ENCODE assay signal across 10 cellular contexts in genomic region chr2:28544915-28545589, GRCh38. TPM values are rescaled to one million over a fixed set of nuclear protein-coding genes. Genes with fewer than 3 reads are reported as not detected.
DNase-seq lines count a peak whose midpoint lies in the region; ATAC-seq and TF ChIP-seq lines count a peak whose summit lies in the region.
"Had no signal": no experiment of that assay in that cellular context is flagged by ENCODE, and none has a peak within 500 bp of the region (broad histone marks: within the 10 kb centered on the region; RNA-seq: fewer than 3 reads in every experiment).

No MANE protein-coding gene starts in this region.

- ATAC-seq in left lobe of liver (no peak), GM21576 (IDR thresholded peaks at IDR 0.05; ENCODE audit: unreplicated experiment) (no peak)

- H3K9me3 Mint-ChIP-seq in CD4-positive, alpha-beta memory T cell = no peaks in the 10 kb centered on the region
- H3K9me3 Mint-ChIP-seq in activated naive CD8-positive, alpha-beta T cell treated with anti-CD3 and anti-CD28 coated beads for 36 hours = no peaks in the 10 kb centered on the region

- H3K27me3 ChIP-seq in CD4-positive, alpha-beta memory T cell (ENCODE audit: insufficient read depth, low read length) = no peaks in the 10 kb centered on the region
- H3K27me3 ChIP-seq in MM.1S (replicated peaks; ENCODE audit: insufficient read depth, low read length) = no peaks in the 10 kb centered on the region
- H3K27me3 ChIP-seq in mucosa of rectum (ENCODE audit: control insufficient read depth in 2 of 2, insufficient read depth in 2 of 2, low read length in 2 of 2) = no peaks in the 10 kb centered on the region

- peaks cover 16 to 51% (median 27%) of the 10 kb centered on the region in 4 donors for H3K4me1 Mint-ChIP-seq in CD4-positive, alpha-beta memory T cell
- H3K4me1 Mint-ChIP-seq in activated naive CD8-positive, alpha-beta T cell treated with anti-CD3 and anti-CD28 coated beads for 36 hours = peaks cover 22% of the 10 kb centered on the region

- peaks cover 37% of the 10 kb centered on the region for H3K4me1 ChIP-seq in CD4-positive, alpha-beta memory T cell (ENCODE audit: insufficient read depth, low read length)
- H3K4me1 ChIP-seq in MM.1S (ENCODE audit: low read length) (peaks cover 20% of the 10 kb centered on the region), mucosa of rectum (ENCODE audit: control insufficient read depth in 2 of 2, insufficient read depth in 2 of 2, low read length in 2 of 2) (peaks cover 24 to 35% of the 10 kb centered on the region in 2 donors)

- no peak for TF ChIP-seq CTCF in MM.1S (IDR thresholded peaks at IDR 0.05; ENCODE audit: low read length)

- H3K9ac ChIP-seq in MM.1S (ENCODE audit: low read length) (peak overlapping the region; percentile 75), mucosa of rectum (ENCODE audit: low read depth in 1 of 2, low read length in 2 of 2) (peak overlapping the region; percentile 5 to 60)

- no peaks in the 10 kb centered on the region for H3K36me3 ChIP-seq in CD4-positive, alpha-beta memory T cell (ENCODE audit: insufficient read depth, low read length)
- no peaks in the 10 kb centered on the region for H3K36me3 ChIP-seq in MM.1S (replicated peaks; ENCODE audit: insufficient read depth, low read length)
- H3K36me3 ChIP-seq in mucosa of rectum (ENCODE audit: control insufficient read depth in 2 of 2, insufficient read depth in 2 of 2, low read length in 2 of 2) = no peaks in the 10 kb centered on the region
- H3K36me3 ChIP-seq: WERI-Rb-1 had no signal

- peak overlapping the region; percentile 82 for H3K4me2 ChIP-seq in MM.1S (ENCODE audit: low read depth, low read length)

- peaks cover 25% of the 10 kb centered on the region for H3F3A ChIP-seq in MM.1S (ENCODE audit: insufficient read depth, low read length)

- DNase-seq in CD4-positive, alpha-beta memory T cell = peak; percentile 21 to 62 (median 53)
- DNase-seq in MM.1S (peak; percentile 85), AG08396 (ENCODE audit: low spot score) (no peak), left lobe of liver (ENCODE audit: low spot score) (no peak), medulla oblongata (ENCODE audit: extremely low spot score) (no peak)
- DNase-seq in activated naive CD8-positive, alpha-beta T cell treated with anti-CD3 and anti-CD28 coated beads for 36 hours = peak; percentile 19
- DNase-seq: NCI-H524, WERI-Rb-1 had no signal

- H3K27ac ChIP-seq in CD4-positive, alpha-beta memory T cell (ENCODE audit: low read depth, low read length) = peak overlapping the region; percentile 38
- H3K27ac ChIP-seq in MM.1S (ENCODE audit: low read length) (peak overlapping the region; percentile 98), mucosa of rectum (ENCODE audit: low read depth in 2 of 2, low read length in 2 of 2) (peak overlapping the region; percentile 80 to 82)
- H3K27ac ChIP-seq: WERI-Rb-1 had no signal

- POLR2A ChIA-PET in CD4-positive, alpha-beta memory T cell (lab: Charles Lee; ENCODE audit: partially characterized antibody) = interaction anchor here (0.8 kb wide), 1 partner anchor 10 kb away, joined by 3 read pairs; no protein-coding TSS in a partner anchor

- H3K4me3 ChIP-seq in CD4-positive, alpha-beta memory T cell (ENCODE audit: low read length in 2 of 2) = no peak overlapping the region
- H3K4me3 ChIP-seq in MM.1S (ENCODE audit: low read length) (peak overlapping the region; percentile 59), mucosa of rectum (ENCODE audit: low read length in 2 of 2) (peak overlapping the region; percentile 29 to 48)

- H2AFZ ChIP-seq in MM.1S (ENCODE audit: low read length) = peak overlapping the region; percentile 59

- CTCF ChIA-PET in CD4-positive, alpha-beta memory T cell (lab: Charles Lee; ENCODE audit: partially characterized antibody) = interaction anchor here (1.2 kb wide), 1 partner anchor 22 kb away, joined by 4 read pairs; no protein-coding TSS in a partner anchor

- H3K4me3 Mint-ChIP-seq in CD4-positive, alpha-beta memory T cell = peak overlapping the region; percentile 11 to 84 (median 62)
- H3K4me3 Mint-ChIP-seq in activated naive CD8-positive, alpha-beta T cell treated with anti-CD3 and anti-CD28 coated beads for 36 hours = no peak overlapping the region

- intact Hi-C loops in CD4-positive, alpha-beta memory T cell (cut with micrococcal nuclease) = no loop called here

- no peaks in the 10 kb centered on the region for H3K79me2 ChIP-seq in MM.1S (ENCODE audit: low read length)

- H4K20me1 ChIP-seq in MM.1S (ENCODE audit: insufficient read depth, low read length) = no peaks in the 10 kb centered on the region

- no peaks in the 10 kb centered on the region for H3K9me2 ChIP-seq in MM.1S (replicated peaks; ENCODE audit: insufficient read depth, low read length)

- peak overlapping the region; percentile 90 to 98 (median 95) for H3K27ac Mint-ChIP-seq in CD4-positive, alpha-beta memory T cell
- H3K27ac Mint-ChIP-seq in activated naive CD8-positive, alpha-beta T cell treated with anti-CD3 and anti-CD28 coated beads for 36 hours = no peak overlapping the region

- H3K27me3 Mint-ChIP-seq in CD4-positive, alpha-beta memory T cell = no peaks in the 10 kb centered on the region
- H3K27me3 Mint-ChIP-seq in activated naive CD8-positive, alpha-beta T cell treated with anti-CD3 and anti-CD28 coated beads for 36 hours = peaks cover 3% of the 10 kb centered on the region

- H3K36me3 Mint-ChIP-seq in CD4-positive, alpha-beta memory T cell = no peaks in the 10 kb centered on the region
- no peaks in the 10 kb centered on the region for H3K36me3 Mint-ChIP-seq in activated naive CD8-positive, alpha-beta T cell treated with anti-CD3 and anti-CD28 coated beads for 36 hours

- H3K9me3 ChIP-seq in CD4-positive, alpha-beta memory T cell (ENCODE audit: control insufficient read depth in 1 of 2, low read length in 2 of 2) = no peaks in the 10 kb centered on the region
- H3K9me3 ChIP-seq in MM.1S (replicated peaks; ENCODE audit: insufficient read depth, low read length) (no peaks in the 10 kb centered on the region), mucosa of rectum (ENCODE audit: control insufficient read depth in 2 of 2, low read length in 2 of 2) (no peaks in the 10 kb centered on the region)

RNA-seq across cellular contexts. Expression of gene PLB1, which starts 49.2 kb away (rescaled TPM):
- under 1 TPM; 0.38 to 0.75 TPM for total RNA-seq in CD4-positive, alpha-beta memory T cell
- under 1 TPM; 0.88 to 0.91 TPM for polyA plus RNA-seq in CD4-positive, alpha-beta memory T cell
- 1 to 10 TPM in 1 of 2 experiments, under 1 TPM in 1; 0.99 to 1.4 TPM for total RNA-seq in activated naive CD8-positive, alpha-beta T cell treated with anti-CD3 and anti-CD28 coated beads for 36 hours
- total RNA-seq in left lobe of liver = 0.45 TPM

Comparison
In these comparisons a context has a peak if more than half of its experiments do, and no peak if none do; other contexts are left out.
1. DNase-seq: peak in CD4-positive, alpha-beta memory T cell (5 of 5), MM.1S (single experiment) and activated naive CD8-positive, alpha-beta T cell treated with anti-CD3 and anti-CD28 coated beads for 36 hours (single experiment); none in AG08396 (single experiment), left lobe of liver (single experiment) and medulla oblongata (single experiment).
2. H3K27ac ChIP-seq: peak in every context shown above with its lines; median percentile 98 in MM.1S; 81 in mucosa of rectum; 38 in CD4-positive, alpha-beta memory T cell.
3. H3K4me3 ChIP-seq: peak in MM.1S (single experiment) and mucosa of rectum (2 of 2); none in CD4-positive, alpha-beta memory T cell (0 of 2).